In the genomic region with DNA sequence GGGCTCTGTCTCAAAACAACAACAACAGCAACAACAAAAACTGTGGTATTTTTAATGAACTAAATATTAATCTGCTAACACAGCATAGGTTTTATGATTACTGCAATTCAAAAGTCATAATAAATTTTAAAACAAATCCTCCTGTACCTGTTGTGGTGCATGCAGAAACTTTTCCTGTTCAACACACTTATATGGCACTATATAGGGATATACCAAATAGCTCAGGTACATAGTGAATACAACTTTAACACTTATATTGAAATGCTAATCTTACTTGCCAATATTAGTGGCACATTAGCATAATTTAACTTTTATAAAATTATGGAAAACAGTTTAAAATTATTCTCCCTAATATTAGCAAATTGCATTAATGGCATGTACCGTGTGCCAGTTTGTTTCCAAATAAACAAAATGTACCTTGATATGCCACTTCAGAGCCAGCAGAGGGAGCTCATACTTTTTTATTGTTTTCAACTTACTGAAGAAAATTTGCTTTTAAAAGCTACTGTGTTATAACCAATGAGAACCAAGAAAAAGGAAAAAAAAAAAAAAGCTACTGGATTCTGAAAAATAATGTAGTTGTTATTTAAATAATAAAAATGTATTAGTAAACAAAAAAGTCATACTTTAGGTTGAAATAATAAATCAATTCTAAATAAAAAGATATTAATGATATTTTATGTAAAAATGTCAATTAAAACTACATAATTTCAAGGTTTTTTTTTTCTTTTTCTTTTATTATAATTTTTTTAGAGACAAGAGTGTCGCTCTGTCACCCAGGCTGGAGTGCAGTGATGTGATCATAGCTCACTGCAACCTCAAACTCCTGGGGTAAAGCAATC, we compare ENCODE assay signal across 1 cellular context.
TF ChIP-seq lines count a peak whose summit lies in the region.

No MANE protein-coding gene starts in this region.

TF ChIP-seq in HEK293, 187 proteins besides CTCF, POLR2A, EP300 and RAD21 (continued from another document):
- TF ChIP-seq ZNF654 (tag by site-specific recombination; IDR thresholded peaks at IDR 0.05; ENCODE audit: low read depth): peak; percentile 68
- TF ChIP-seq HOXD13 (CRISPR knock-in tag; IDR thresholded peaks at IDR 0.05; ENCODE audit: borderline replicate concordance): no peak
- peak; percentile 22; the same call in 1 of the 2 replicates for TF ChIP-seq KLF10 (tag by site-specific recombination; IDR thresholded peaks at IDR 0.05)
TF ChIP-seq in HEK293: peak in this region for 4.
